ENCODE assay signal across 24 cellular contexts in genomic region chr3:101244212-101244575, GRCh38.
DNase-seq lines count a peak whose midpoint lies in the region; ATAC-seq and TF ChIP-seq lines count a peak whose summit lies in the region.
"Had no signal": no experiment of that assay in that cellular context is flagged by ENCODE, and none has a peak within 500 bp of the region (broad histone marks: within the 10 kb centered on the region; RNA-seq: fewer than 3 reads in every experiment).

No MANE protein-coding gene starts in this region.

- no peaks in the 10 kb centered on the region for H4K20me1 ChIP-seq in GM23248 (ENCODE audit: insufficient read depth)
- H4K20me1 ChIP-seq: BLaER1 had no signal

- no peak for TF ChIP-seq POLR2A in lower leg skin (IDR thresholded peaks at IDR 0.05)

- H3K4me3 Mint-ChIP-seq in activated naive CD8-positive, alpha-beta T cell treated with anti-CD3 and anti-CD28 coated beads, Interleukin-2, amount 50 U/mL, for 24 hours: no peak overlapping the region
- no peak overlapping the region for H3K4me3 Mint-ChIP-seq in activated naive CD8-positive, alpha-beta T cell treated with anti-CD3 and anti-CD28 coated beads for 36 hours
- no peak overlapping the region for H3K4me3 Mint-ChIP-seq in activated T-helper 2 cell treated with anti-CD3 and anti-CD28 coated beads, Interferon-gamma antibody, Interleukin-2, Interleukin-4, amounts not matched to agents 10 μg/mL and 5 μg/mL and 100 μg/mL, durations not matched to agents 14 hours and 24 hours and 36 hours (ENCODE audit: low read depth)
- H3K4me3 Mint-ChIP-seq: CD4-positive, CD25-positive, alpha-beta regulatory T cell; HFFc6 had no signal

- no peaks in the 10 kb centered on the region for H3K27me3 Mint-ChIP-seq in activated naive CD8-positive, alpha-beta T cell treated with anti-CD3 and anti-CD28 coated beads, Interleukin-2, amount 50 U/mL, for 24 hours
- H3K27me3 Mint-ChIP-seq in activated naive CD8-positive, alpha-beta T cell treated with anti-CD3 and anti-CD28 coated beads for 36 hours: no peaks in the 10 kb centered on the region
- no peaks in the 10 kb centered on the region for H3K27me3 Mint-ChIP-seq in activated T-helper 2 cell treated with anti-CD3 and anti-CD28 coated beads, Interferon-gamma antibody, Interleukin-2, Interleukin-4, amounts not matched to agents 10 μg/mL and 5 μg/mL and 100 μg/mL, durations not matched to agents 14 hours and 24 hours and 36 hours (ENCODE audit: low read depth)
- H3K27me3 Mint-ChIP-seq: CD4-positive, CD25-positive, alpha-beta regulatory T cell had no signal

- TF ChIP-seq CTCF in lower leg skin (IDR thresholded peaks at IDR 0.05): no peak

- no peak overlapping the region for H3K4me3 ChIP-seq in GM23248
- no peak overlapping the region for H3K4me3 ChIP-seq in lower leg skin (ENCODE audit: low read depth, poor library complexity, severe bottlenecking)
- H3K4me3 ChIP-seq: BLaER1, HAP-1, PC-9, SJCRH30 had no signal

- H3K4me1 ChIP-seq in GM23248 (ENCODE audit: insufficient read depth): peaks cover 21% of the 10 kb centered on the region
- H3K4me1 ChIP-seq: BLaER1, HAP-1, SJCRH30 had no signal

- intact Hi-C loops in activated T-helper 2 cell treated with anti-CD3 and anti-CD28 coated beads, Interferon-gamma antibody, Interleukin-2, Interleukin-4, amounts not matched to agents 10 μg/mL and 5 μg/mL and 100 μg/mL, durations not matched to agents 14 hours and 24 hours and 36 hours (cut with micrococcal nuclease): loop anchor here (2.0 kb wide), 1 partner anchor 137 kb away; no protein-coding TSS in a partner anchor
- intact Hi-C loops in lower leg skin (cut with DNase I; ENCODE audit: low total_unique reads): no loop called here

- H3K27ac ChIP-seq in GM23248: peak overlapping the region; percentile 38
- H3K27ac ChIP-seq: BLaER1, PC-9, SJCRH30 had no signal

- H3K27me3 ChIP-seq in GM23248 (replicated peaks; ENCODE audit: insufficient read depth): no peaks in the 10 kb centered on the region
- H3K27me3 ChIP-seq: BLaER1, SJCRH30 had no signal

- DNase-seq in activated naive CD8-positive, alpha-beta T cell treated with anti-CD3 and anti-CD28 coated beads, Interleukin-2, amount 50 U/mL, for 24 hours: no peak
- no peak for DNase-seq in activated naive CD8-positive, alpha-beta T cell treated with anti-CD3 and anti-CD28 coated beads for 36 hours
- DNase-seq in GM23248 (peak; percentile 62), stromal cell of bone marrow (ENCODE audit: low read depth) (peak; percentile 44), lower leg skin (ENCODE audit: low spot score in 2 of 2) (no peak)
- no peak for DNase-seq in activated T-helper 2 cell treated with anti-CD3 and anti-CD28 coated beads, Interferon-gamma antibody, Interleukin-2, Interleukin-4, amounts not matched to agents 10 μg/mL and 5 μg/mL and 100 μg/mL, durations not matched to agents 14 hours and 24 hours and 36 hours (ENCODE audit: low spot score)
- DNase-seq: CD4-positive, CD25-positive, alpha-beta regulatory T cell; DMS153; DND-41; GOT3; KBM-7; NCI-H1105 treated with DMSO at 0.1 percent for 48 hours; NCI-H146; NCI-H2029; NCI-H446; NCI-H524 treated with DMSO at 0.1 percent for 48 hours; NCI-H774; NK-92 treated with Interleukin-12 subunit alpha and Interleukin-12 subunit beta, amount 100 ng/mL, for 24 hours; PC-9; SJCRH30 had no signal

- no peak overlapping the region for H2AFZ ChIP-seq in GM23248
- H2AFZ ChIP-seq: PC-9 had no signal

- WGBS in GM23248 (ENCODE audit: low coverage in 1 of 2, low lambda C conversion rate in 2 of 2, missing lambda C conversion rate in 2 of 2), 2 experiments: 75 to 80% methylated on average over 5 of the region's 5 CpGs
- 85% methylated on average over 5 of the region's 5 CpGs for WGBS in lower leg skin, 2 donors

- peaks cover 14% of the 10 kb centered on the region for H3K36me3 Mint-ChIP-seq in activated naive CD8-positive, alpha-beta T cell treated with anti-CD3 and anti-CD28 coated beads, Interleukin-2, amount 50 U/mL, for 24 hours (ENCODE audit: low read depth)
- peaks cover 22% of the 10 kb centered on the region for H3K36me3 Mint-ChIP-seq in activated naive CD8-positive, alpha-beta T cell treated with anti-CD3 and anti-CD28 coated beads for 36 hours
- H3K36me3 Mint-ChIP-seq in activated T-helper 2 cell treated with anti-CD3 and anti-CD28 coated beads, Interferon-gamma antibody, Interleukin-2, Interleukin-4, amounts not matched to agents 10 μg/mL and 5 μg/mL and 100 μg/mL, durations not matched to agents 14 hours and 24 hours and 36 hours (ENCODE audit: low read depth): no peaks in the 10 kb centered on the region

- H3K36me3 ChIP-seq in GM23248 (ENCODE audit: low read depth): no peaks in the 10 kb centered on the region
- H3K36me3 ChIP-seq: BLaER1, HAP-1, SJCRH30 had no signal

- H3K4me1 Mint-ChIP-seq in activated naive CD8-positive, alpha-beta T cell treated with anti-CD3 and anti-CD28 coated beads, Interleukin-2, amount 50 U/mL, for 24 hours: peaks cover 20% of the 10 kb centered on the region
- H3K4me1 Mint-ChIP-seq in activated naive CD8-positive, alpha-beta T cell treated with anti-CD3 and anti-CD28 coated beads for 36 hours: no peaks in the 10 kb centered on the region
- H3K4me1 Mint-ChIP-seq in activated T-helper 2 cell treated with anti-CD3 and anti-CD28 coated beads, Interferon-gamma antibody, Interleukin-2, Interleukin-4, amounts not matched to agents 10 μg/mL and 5 μg/mL and 100 μg/mL, durations not matched to agents 14 hours and 24 hours and 36 hours (ENCODE audit: low read depth): peaks cover 16% of the 10 kb centered on the region
- H3K4me1 Mint-ChIP-seq: CD4-positive, CD25-positive, alpha-beta regulatory T cell had no signal

- peaks cover 4% of the 10 kb centered on the region for H3K9me3 Mint-ChIP-seq in activated naive CD8-positive, alpha-beta T cell treated with anti-CD3 and anti-CD28 coated beads, Interleukin-2, amount 50 U/mL, for 24 hours
- H3K9me3 Mint-ChIP-seq in activated naive CD8-positive, alpha-beta T cell treated with anti-CD3 and anti-CD28 coated beads for 36 hours: no peaks in the 10 kb centered on the region
- H3K9me3 Mint-ChIP-seq in activated T-helper 2 cell treated with anti-CD3 and anti-CD28 coated beads, Interferon-gamma antibody, Interleukin-2, Interleukin-4, amounts not matched to agents 10 μg/mL and 5 μg/mL and 100 μg/mL, durations not matched to agents 14 hours and 24 hours and 36 hours: no peaks in the 10 kb centered on the region
- H3K9me3 Mint-ChIP-seq: HFFc6 had no signal

- in situ Hi-C loops in GM23248 (cut with MboI): no loop called here

- H3K4me2 ChIP-seq in GM23248 (ENCODE audit: unreplicated experiment): no peak overlapping the region
- H3K4me2 ChIP-seq: BLaER1, PC-9 had no signal

- H3K27ac Mint-ChIP-seq in activated naive CD8-positive, alpha-beta T cell treated with anti-CD3 and anti-CD28 coated beads, Interleukin-2, amount 50 U/mL, for 24 hours: peak overlapping the region; percentile 5
- H3K27ac Mint-ChIP-seq in activated naive CD8-positive, alpha-beta T cell treated with anti-CD3 and anti-CD28 coated beads for 36 hours: no peak overlapping the region
- peak overlapping the region; percentile 7 for H3K27ac Mint-ChIP-seq in activated T-helper 2 cell treated with anti-CD3 and anti-CD28 coated beads, Interferon-gamma antibody, Interleukin-2, Interleukin-4, amounts not matched to agents 10 μg/mL and 5 μg/mL and 100 μg/mL, durations not matched to agents 14 hours and 24 hours and 36 hours
- H3K27ac Mint-ChIP-seq: CD4-positive, CD25-positive, alpha-beta regulatory T cell had no signal

- no peaks in the 10 kb centered on the region for H3K9me2 ChIP-seq in GM23248 (ENCODE audit: insufficient read depth)

- ATAC-seq in activated naive CD8-positive, alpha-beta T cell treated with anti-CD3 and anti-CD28 coated beads, Interleukin-2, amount 50 U/mL, for 24 hours: no peak
- no peak for ATAC-seq in GM21526 (IDR thresholded peaks at IDR 0.05; ENCODE audit: low FRiP score, unreplicated experiment)

- no peaks in the 10 kb centered on the region for H3K9me3 ChIP-seq in GM23248 (ENCODE audit: low read depth)
- H3K9me3 ChIP-seq: BLaER1, HAP-1 had no signal

- H3F3A ChIP-seq in GM23248 (ENCODE audit: insufficient read depth): peaks cover 29% of the 10 kb centered on the region

- H3K79me2 ChIP-seq in GM23248 (ENCODE audit: insufficient read depth): no peaks in the 10 kb centered on the region

- no peak overlapping the region for H3K9ac ChIP-seq in GM23248
- H3K9ac ChIP-seq: BLaER1 had no signal

Comparison
In these comparisons a context has a peak if more than half of its experiments do, and no peak if none do; other contexts are left out.
1. DNase-seq: peak in GM23248 (single experiment) and stromal cell of bone marrow (single experiment); none in activated naive CD8-positive, alpha-beta T cell treated with anti-CD3 and anti-CD28 coated beads, Interleukin-2, amount 50 U/mL, for 24 hours (single experiment), activated naive CD8-positive, alpha-beta T cell treated with anti-CD3 and anti-CD28 coated beads for 36 hours (single experiment), activated T-helper 2 cell treated with anti-CD3 and anti-CD28 coated beads, Interferon-gamma antibody, Interleukin-2, Interleukin-4, amounts not matched to agents 10 μg/mL and 5 μg/mL and 100 μg/mL, durations not matched to agents 14 hours and 24 hours and 36 hours (single experiment) and lower leg skin (0 of 2).